25 cellular contexts compared by ENCODE assay signal in the genomic region with DNA sequence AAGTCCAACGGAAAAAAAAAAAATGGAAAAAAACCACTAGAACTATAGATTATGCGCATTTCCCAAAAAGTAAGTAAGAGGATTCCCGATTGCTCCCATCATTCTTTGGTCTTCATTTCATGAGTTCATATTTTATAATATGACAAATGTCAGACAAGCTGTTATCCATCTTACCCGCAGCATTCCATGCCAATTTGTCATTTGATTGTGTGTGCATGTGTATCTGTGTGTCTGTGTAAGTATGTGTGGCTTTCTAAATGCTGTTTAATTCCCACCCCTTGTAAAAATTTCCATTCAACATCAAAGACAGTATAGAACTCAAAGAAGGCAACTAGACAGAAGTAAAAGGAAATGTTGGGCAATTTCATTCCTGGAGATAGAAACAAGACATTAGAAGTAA.
"Had no signal": no experiment of that assay in that cellular context is flagged by ENCODE, and none has a peak within 500 bp of the region (broad histone marks: within the 10 kb centered on the region; RNA-seq: fewer than 3 reads in every experiment).

No MANE protein-coding gene starts in this region.

- H3K27ac ChIP-seq: PC-9 had no signal

- H3K4me2 ChIP-seq: PC-9 had no signal

- H2AFZ ChIP-seq: PC-9 had no signal

- H3K4me3 ChIP-seq: PC-9 had no signal

- DNase-seq: activated CD4-positive, alpha-beta T cell treated with anti-CD3 and anti-CD28 coated beads, Interleukin-2, amount 10 ng/mL, durations not matched to agents 24 days and 14 days; activated CD4-positive, alpha-beta T cell treated with anti-CD3 and anti-CD28 coated beads, Interleukin-2, amount 50 U/mL, for 4 hours; activated CD8-positive, alpha-beta T cell treated with anti-CD3 and anti-CD28 coated beads for 36 hours; activated gamma-delta T cell treated with Interleukin-2 at 50 U/mL for 16 hours; activated naive CD4-positive, alpha-beta T cell treated with anti-CD3 and anti-CD28 coated beads for 36 hours; activated T-cell treated with anti-CD3 and anti-CD28 coated beads, Interleukin-2, amount 50 U/mL, for 24 hours; anterior cingulate cortex; caudate nucleus; cerebellar nuclear complex; Karpas-422; MM.1S; MV-4-11; NCI-H1092; NCI-H1436 treated with DMSO at 0.1 percent for 48 hours; NCI-H1694 treated with DMSO at 0.1 percent for 48 hours; NCI-H2029; NCI-H510A; NCI-H526; NCI-H748 treated with DMSO at 0.1 percent for 48 hours; NK-92 treated with Interleukin-12 subunit alpha and Interleukin-12 subunit beta, amount 100 ng/mL, for 24 hours; PC-9; Right ventricle myocardium superior; SW 1271; T1000 had no signal

- ATAC-seq: activated CD8-positive, alpha-beta T cell treated with anti-CD3 and anti-CD28 coated beads for 36 hours; activated naive CD4-positive, alpha-beta T cell treated with anti-CD3 and anti-CD28 coated beads, Interleukin-2, amount 50 U/mL, for 72 hours had no signal
